10 cellular contexts compared by ENCODE assay signal in genomic region chr2:49687873-49688272, GRCh38.
DNase-seq lines count a peak whose midpoint lies in the region; ATAC-seq, FAIRE-seq and TF ChIP-seq lines count a peak whose summit lies in the region.
"Had no signal": no experiment of that assay in that cellular context is flagged by ENCODE, and none has a peak within 500 bp of the region (broad histone marks: within the 10 kb centered on the region; RNA-seq: fewer than 3 reads in every experiment).

No MANE protein-coding gene starts in this region.

- H3K9me3 ChIP-seq in BE2C = no peaks in the 10 kb centered on the region
- H3K9me3 ChIP-seq in GM23248 (ENCODE audit: low read depth) = no peaks in the 10 kb centered on the region
- no peaks in the 10 kb centered on the region for H3K9me3 ChIP-seq in hepatocyte (ENCODE audit: low read depth)
- no peaks in the 10 kb centered on the region for H3K9me3 ChIP-seq in effector memory CD4-positive, alpha-beta T cell (ENCODE audit: control insufficient read depth, low read length)
- H3K9me3 ChIP-seq: Peyer's patch had no signal

- no peak for FAIRE-seq in GM12891 (lab: Jason Lieb, UNC)

- in situ Hi-C loops in GM23248 (cut with MboI) = no loop called here

- H3K4me1 ChIP-seq in BE2C (no peaks in the 10 kb centered on the region), GM23248 (ENCODE audit: insufficient read depth) (no peaks in the 10 kb centered on the region), hepatocyte (ENCODE audit: insufficient read depth) (no peaks in the 10 kb centered on the region)
- no peaks in the 10 kb centered on the region for H3K4me1 ChIP-seq in effector memory CD4-positive, alpha-beta T cell (ENCODE audit: control insufficient read depth, insufficient read depth, low read length, poor library complexity, severe bottlenecking)
- H3K4me1 ChIP-seq: Peyer's patch had no signal

- 8 to 25% methylated on average over 1 of the region's 1 CpG for WGBS in GM23248 (ENCODE audit: low coverage in 1 of 2, low lambda C conversion rate in 2 of 2, missing lambda C conversion rate in 2 of 2), 2 experiments
- 88% methylated on average over 1 of the region's 1 CpG for WGBS in hepatocyte (ENCODE audit: low lambda C conversion rate, missing lambda C conversion rate)

- H2AFZ ChIP-seq in GM23248 = no peak overlapping the region
- no peak overlapping the region for H2AFZ ChIP-seq in hepatocyte

- H3K36me3 ChIP-seq in BE2C = no peaks in the 10 kb centered on the region
- H3K36me3 ChIP-seq in GM23248 (ENCODE audit: low read depth) = no peaks in the 10 kb centered on the region
- H3K36me3 ChIP-seq in hepatocyte (replicated peaks; ENCODE audit: insufficient read depth, low read depth) = no peaks in the 10 kb centered on the region
- H3K36me3 ChIP-seq in effector memory CD4-positive, alpha-beta T cell (ENCODE audit: control insufficient read depth, insufficient read depth, low read length) = no peaks in the 10 kb centered on the region
- H3K36me3 ChIP-seq: Peyer's patch had no signal

- H3K79me2 ChIP-seq in GM23248 (ENCODE audit: insufficient read depth) (no peaks in the 10 kb centered on the region), hepatocyte (no peaks in the 10 kb centered on the region)

- no peaks in the 10 kb centered on the region for H3K9me2 ChIP-seq in GM23248 (ENCODE audit: insufficient read depth)
- no peaks in the 10 kb centered on the region for H3K9me2 ChIP-seq in hepatocyte (replicated peaks; ENCODE audit: insufficient read depth)

- peak; percentile 27; the same call in 1 of the 2 replicates for TF ChIP-seq CTCF in BE2C (IDR thresholded peaks at IDR 0.05; ENCODE audit: low read depth, low read length)
- peak; percentile 58 for TF ChIP-seq CTCF in hepatocyte (IDR thresholded peaks at IDR 0.05; ENCODE audit: poor library complexity)

- DNase-seq in BE2C (no peak), GM23248 (peak; percentile 19), RPMI8226 (peak; percentile 3), hepatocyte (ENCODE audit: low spot score) (no peak), GM12891 (ENCODE audit: insufficient read length, low spot score) (no peak), foreskin melanocyte (no peak)
- DNase-seq in effector memory CD4-positive, alpha-beta T cell = no peak
- DNase-seq: Peyer's patch; stimulated activated CD4-positive, alpha-beta T cell treated with anti-CD3 and anti-CD28 coated beads, Interleukin-2, amount 100 ng/mL, for 24 hours had no signal

- H3K27me3 ChIP-seq in BE2C (no peaks in the 10 kb centered on the region), GM23248 (replicated peaks; ENCODE audit: insufficient read depth) (no peaks in the 10 kb centered on the region), hepatocyte (no peaks in the 10 kb centered on the region)
- no peaks in the 10 kb centered on the region for H3K27me3 ChIP-seq in effector memory CD4-positive, alpha-beta T cell (replicated peaks; ENCODE audit: control insufficient read depth, insufficient read depth, low read length, poor library complexity, severe bottlenecking)
- H3K27me3 ChIP-seq: Peyer's patch had no signal

- no peak for ATAC-seq in GM21528 (IDR thresholded peaks at IDR 0.05; ENCODE audit: low FRiP score, unreplicated experiment)

- H4K20me1 ChIP-seq in GM23248 (ENCODE audit: insufficient read depth) (no peaks in the 10 kb centered on the region), hepatocyte (ENCODE audit: insufficient read depth, poor library complexity, severe bottlenecking) (no peaks in the 10 kb centered on the region)

- no peaks in the 10 kb centered on the region for H3F3A ChIP-seq in GM23248 (ENCODE audit: insufficient read depth)

- H3K27ac ChIP-seq in GM23248 (no peak overlapping the region), hepatocyte (no peak overlapping the region)
- no peak overlapping the region for H3K27ac ChIP-seq in effector memory CD4-positive, alpha-beta T cell (ENCODE audit: insufficient read depth, low read length, poor library complexity, severe bottlenecking)
- H3K27ac ChIP-seq: Peyer's patch had no signal

- TF ChIP-seq POLR2A in GM12891 (IDR thresholded peaks at IDR 0.05; ENCODE audit: low read depth, low read length) = no peak

- H3K4me2 ChIP-seq in GM23248 (ENCODE audit: unreplicated experiment) (no peak overlapping the region), hepatocyte (no peak overlapping the region)

- no peak overlapping the region for H3K9ac ChIP-seq in GM23248

- H3K4me3 ChIP-seq in BE2C (ENCODE audit: low read depth, low read length) = no peak overlapping the region
- no peak overlapping the region for H3K4me3 ChIP-seq in GM23248
- H3K4me3 ChIP-seq in hepatocyte = no peak overlapping the region
- H3K4me3 ChIP-seq in effector memory CD4-positive, alpha-beta T cell (ENCODE audit: insufficient read depth, low read depth, low read length, poor library complexity, severe bottlenecking) = no peak overlapping the region
- H3K4me3 ChIP-seq: Peyer's patch had no signal

TF ChIP-seq in GM12891, 5 proteins besides CTCF, POLR2A, EP300 and RAD21:
- no peak for TF ChIP-seq POU2F2 (IDR thresholded peaks at IDR 0.05; ENCODE audit: low read depth, low read length)
- TF ChIP-seq TAF1 (IDR thresholded peaks at IDR 0.05; ENCODE audit: low read depth, low read length) = no peak
- TF ChIP-seq POLR2AphosphoS5 (IDR thresholded peaks at IDR 0.05; ENCODE audit: low read depth, low read length) = no peak
- no peak for TF ChIP-seq PAX5 (IDR thresholded peaks at IDR 0.05; ENCODE audit: insufficient read depth, low read length, severe bottlenecking)
- no peak for TF ChIP-seq SPI1 (IDR thresholded peaks at IDR 0.05; ENCODE audit: low read depth, low read length)

Comparison
In these comparisons a context has a peak if more than half of its experiments do, and no peak if none do; other contexts are left out.
1. DNase-seq: peak in GM23248 (single experiment) and RPMI8226 (single experiment); none in BE2C (single experiment), hepatocyte (single experiment), GM12891 (single experiment), effector memory CD4-positive, alpha-beta T cell (0 of 3) and foreskin melanocyte (single experiment).